Comparison of ENCODE assay signal across 11 cellular contexts in the genomic region with DNA sequence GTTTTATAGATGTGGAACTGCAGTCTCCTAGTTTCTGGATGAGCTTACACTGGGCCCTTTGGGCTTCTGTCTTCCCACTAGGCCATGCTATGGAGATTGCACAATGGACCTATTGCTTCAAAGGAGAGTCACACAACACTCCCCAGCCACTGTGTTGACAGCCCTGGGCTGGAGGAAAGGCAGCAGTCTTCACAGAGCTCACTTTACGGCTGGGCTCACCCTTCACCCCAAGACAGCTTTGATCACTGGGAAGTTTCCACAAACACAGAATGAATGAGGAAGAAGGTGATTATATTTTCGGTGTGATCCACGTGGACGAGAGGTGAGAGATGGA.
DNase-seq lines count a peak whose midpoint lies in the region; TF ChIP-seq lines count a peak whose summit lies in the region.
"Had no signal": no experiment of that assay in that cellular context is flagged by ENCODE, and none has a peak within 500 bp of the region (broad histone marks: within the 10 kb centered on the region; RNA-seq: fewer than 3 reads in every experiment).

No MANE protein-coding gene starts in this region.

- H3K9me3 Mint-ChIP-seq in CD14-positive monocyte = peaks cover 4 to 12% (median 7%) of the 10 kb centered on the region in 7 donors

- no peak for TF ChIP-seq CTCF in CD14-positive monocyte (IDR thresholded peaks at IDR 0.05)

- H3K36me3 Mint-ChIP-seq in CD14-positive monocyte = no peaks in the 10 kb centered on the region

- peaks cover 8% of the 10 kb centered on the region for H3K4me1 Mint-ChIP-seq in CD14-positive monocyte
- H3K4me1 Mint-ChIP-seq: nephron had no signal

- H3K4me3 Mint-ChIP-seq in CD14-positive monocyte = no peak overlapping the region
- H3K4me3 Mint-ChIP-seq: nephron had no signal

- intact Hi-C loops in CD14-positive monocyte (cut with micrococcal nuclease) = no loop called here

- H3K27me3 Mint-ChIP-seq in CD14-positive monocyte (ENCODE audit: low read depth in 3 of 3) = peaks cover 0 to 3% (median 0%) of the 10 kb centered on the region in 3 donors

- DNase-seq in CD14-positive monocyte (ENCODE audit: low spot score) (peak; percentile 61), HT-29 (ENCODE audit: low spot score) (peak; percentile 9), left kidney (ENCODE audit: low read depth, low spot score) (peak; percentile 62), nucleus accumbens (lab: John Stamatoyannopoulos, UW) (no peak), LoVo (ENCODE audit: low spot score) (no peak), DMS153 (lab: John Stamatoyannopoulos, UW) (no peak), islet precursor cell (no peak)
- peak; percentile 35 to 37 for DNase-seq in activated T-cell treated with anti-CD3 and anti-CD28 coated beads, Interleukin-2, amount 50 U/mL, for 48 hours
- DNase-seq: cerebellar nuclear complex, NCI-H1694 treated with DMSO at 0.1 percent for 48 hours had no signal

- H3K27ac Mint-ChIP-seq in CD14-positive monocyte = peak overlapping the region in 1 of 7 donors; percentile 5
- H3K27ac Mint-ChIP-seq: nephron had no signal

Comparison
In these comparisons a context has a peak if more than half of its experiments do, and no peak if none do; other contexts are left out.
1. DNase-seq: peak in CD14-positive monocyte (single experiment), HT-29 (single experiment), activated T-cell treated with anti-CD3 and anti-CD28 coated beads, Interleukin-2, amount 50 U/mL, for 48 hours (2 of 2) and left kidney (single experiment); none in nucleus accumbens (0 of 56), LoVo (single experiment), DMS153 (single experiment) and islet precursor cell (single experiment).